Comparison of ENCODE assay signal across 8 cellular contexts in genomic region chr4:168831585-168831918, GRCh38.
A peak's percentile ranks its signal among the peaks of the same experiment; 100 is the strongest.
DNase-seq lines count a peak whose midpoint lies in the region; ATAC-seq, FAIRE-seq and TF ChIP-seq lines count a peak whose summit lies in the region.

No MANE protein-coding gene starts in this region.

- H3K9me3 ChIP-seq in muscle layer of colon (ENCODE audit: low read length), result no peaks in the 10 kb centered on the region

- peak overlapping the region; percentile 94 for H3K27ac ChIP-seq in muscle layer of colon (ENCODE audit: low read depth, low read length)

- no peaks in the 10 kb centered on the region for H3K36me3 ChIP-seq in muscle layer of colon (ENCODE audit: insufficient read depth, low read length)

- H3K27me3 ChIP-seq in muscle layer of colon (ENCODE audit: control insufficient read depth in 1 of 2, insufficient read depth in 2 of 2, low read length in 2 of 2), result no peaks in the 10 kb centered on the region

- no peak for DNase-seq in GM12865 (ENCODE audit: low read depth)
- DNase-seq in HTR-8/SVneo (ENCODE audit: insufficient read length, low spot score), result peak; percentile 24
- no peak for DNase-seq in cardiac fibroblast (ENCODE audit: low read depth in 2 of 2)
- no peak for DNase-seq in activated CD8-positive, alpha-beta memory T cell treated with anti-CD3 and anti-CD28 coated beads for 24 hours

- TF ChIP-seq CTCF in GM12865 (IDR thresholded peaks at IDR 0.05; ENCODE audit: insufficient read depth, low read depth, low read length, missing control alignments), result no peak
- no peak for TF ChIP-seq CTCF in cardiac fibroblast (IDR thresholded peaks at IDR 0.05; ENCODE audit: low read depth, low read length)

- H3K4me3 ChIP-seq in GM12865 (ENCODE audit: low read depth, low read length) (peak overlapping the region; percentile 55), cardiac fibroblast (replicated peaks in 1 of 2; ENCODE audit: low read depth in 2 of 2, low read length in 2 of 2) (peak overlapping the region; percentile 89 to 94), muscle layer of colon (ENCODE audit: low read depth in 1 of 2, low read length in 2 of 2) (peak overlapping the region; percentile 67 to 94)

- peaks cover 38% of the 10 kb centered on the region for H3K4me1 ChIP-seq in muscle layer of colon (ENCODE audit: insufficient read depth, low read length)

- ATAC-seq in GM19467 (IDR thresholded peaks at IDR 0.05; ENCODE audit: unreplicated experiment) (no peak), HG03196 (IDR thresholded peaks at IDR 0.05; ENCODE audit: unreplicated experiment) (no peak), HG03520 (IDR thresholded peaks at IDR 0.05; ENCODE audit: unreplicated experiment) (no peak)

- H3K9ac ChIP-seq in muscle layer of colon (ENCODE audit: low read length), result peak overlapping the region; percentile 73

- FAIRE-seq in HTR-8/SVneo (lab: Jason Lieb, UNC), result peak; percentile 54
